In the genomic region with DNA sequence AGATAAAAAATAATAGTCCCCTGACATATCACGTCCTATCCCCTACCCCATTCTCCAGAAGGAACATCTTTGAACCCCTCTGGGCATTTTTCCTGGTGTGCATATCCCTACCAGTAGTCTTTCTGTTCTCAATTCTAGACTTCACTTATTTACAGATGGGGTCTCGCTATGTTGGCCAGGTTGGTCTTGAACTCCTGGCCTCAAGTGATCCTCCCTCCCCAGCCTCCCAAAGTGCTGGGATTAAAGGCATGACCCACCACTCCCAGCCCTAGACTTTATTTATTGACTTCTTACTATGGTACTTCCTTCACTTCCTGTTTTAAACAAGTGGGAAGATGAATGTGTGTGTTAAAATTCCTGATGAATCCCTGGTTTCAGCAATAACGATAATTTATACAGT, we compare ENCODE assay signal across 8 cellular contexts. TPM values are rescaled to one million over a fixed set of nuclear protein-coding genes. Genes with fewer than 3 reads are reported as not detected.
DNase-seq lines count a peak whose midpoint lies in the region; ATAC-seq and TF ChIP-seq lines count a peak whose summit lies in the region.

No MANE protein-coding gene starts in this region.

- H3K4me1 Mint-ChIP-seq in stimulated activated naive CD8-positive, alpha-beta T cell treated with anti-CD3 and anti-CD28 coated beads, Interleukin-15, Interleukin-2, amounts not matched to agents 100 ng/mL and 50 ng/mL, for 24 hours (ENCODE audit: low read depth), result peaks cover 26% of the 10 kb centered on the region
- peaks cover 26% of the 10 kb centered on the region for H3K4me1 Mint-ChIP-seq in brain

- ATAC-seq in stimulated activated naive CD8-positive, alpha-beta T cell treated with anti-CD3 and anti-CD28 coated beads, Interleukin-15, Interleukin-2, amounts not matched to agents 100 U/mL and 50 U/mL, for 24 hours, result no peak
- ATAC-seq in HG02623 (IDR thresholded peaks at IDR 0.05; ENCODE audit: unreplicated experiment), result no peak

- no peaks in the 10 kb centered on the region for H3K9me3 Mint-ChIP-seq in stimulated activated naive CD8-positive, alpha-beta T cell treated with anti-CD3 and anti-CD28 coated beads, Interleukin-15, Interleukin-2, amounts not matched to agents 100 ng/mL and 50 ng/mL, for 24 hours
- peaks cover 0 to 6% (median 0%) of the 10 kb centered on the region in 5 experiments for H3K9me3 Mint-ChIP-seq in brain

- H3K36me3 Mint-ChIP-seq in stimulated activated naive CD8-positive, alpha-beta T cell treated with anti-CD3 and anti-CD28 coated beads, Interleukin-15, Interleukin-2, amounts not matched to agents 100 ng/mL and 50 ng/mL, for 24 hours (ENCODE audit: low read depth), result peaks cover 5% of the 10 kb centered on the region
- peaks cover 5% of the 10 kb centered on the region for H3K36me3 Mint-ChIP-seq in brain

- H3K27me3 ChIP-seq in mucosa of stomach (ENCODE audit: control insufficient read depth, insufficient read depth, low read length), result no peaks in the 10 kb centered on the region

- H3K9ac ChIP-seq in mucosa of stomach (ENCODE audit: low read length), result peak overlapping the region; percentile 87

- peak overlapping the region; percentile 33 for H3K4me3 ChIP-seq in mucosa of stomach (ENCODE audit: low read length)

- no peaks in the 10 kb centered on the region for H3K36me3 ChIP-seq in mucosa of stomach (ENCODE audit: control insufficient read depth, insufficient read depth, low read length)

- no peaks in the 10 kb centered on the region for H3K27me3 Mint-ChIP-seq in stimulated activated naive CD8-positive, alpha-beta T cell treated with anti-CD3 and anti-CD28 coated beads, Interleukin-15, Interleukin-2, amounts not matched to agents 100 ng/mL and 50 ng/mL, for 24 hours
- peaks cover 5% of the 10 kb centered on the region for H3K27me3 Mint-ChIP-seq in brain

- no peaks in the 10 kb centered on the region for H3K4me1 ChIP-seq in mucosa of stomach (ENCODE audit: control insufficient read depth, insufficient read depth, low read length)

- no peaks in the 10 kb centered on the region for H3K9me3 ChIP-seq in mucosa of stomach (ENCODE audit: control insufficient read depth, low read length)

- DNase-seq in stimulated activated naive CD8-positive, alpha-beta T cell treated with anti-CD3 and anti-CD28 coated beads, Interleukin-15, Interleukin-2, amounts not matched to agents 100 U/mL and 50 U/mL, for 24 hours, result no peak
- DNase-seq in superior temporal gyrus (ENCODE audit: extremely low spot score) (no peak), AML-193 (lab: John Stamatoyannopoulos, UW) (no peak), NCI-H1436 treated with DMSO at 0.1 percent for 48 hours (lab: John Stamatoyannopoulos, UW) (no peak)

- peak overlapping the region; percentile 82 for H3K4me3 Mint-ChIP-seq in stimulated activated naive CD8-positive, alpha-beta T cell treated with anti-CD3 and anti-CD28 coated beads, Interleukin-15, Interleukin-2, amounts not matched to agents 100 ng/mL and 50 ng/mL, for 24 hours
- H3K4me3 Mint-ChIP-seq in brain, result peak overlapping the region; percentile 86 to 92 (median 88)

- peak overlapping the region; percentile 79 for H3K27ac Mint-ChIP-seq in stimulated activated naive CD8-positive, alpha-beta T cell treated with anti-CD3 and anti-CD28 coated beads, Interleukin-15, Interleukin-2, amounts not matched to agents 100 ng/mL and 50 ng/mL, for 24 hours
- H3K27ac Mint-ChIP-seq in brain, result peak overlapping the region; percentile 86 to 90 (median 88)

- TF ChIP-seq CTCF in brain (conservative IDR thresholded peaks at IDR 0.05), result no peak

RNA-seq across cellular contexts. Expression of a gene that starts 0.6 kb away (rescaled TPM):
- 23.0 TPM for polyA plus RNA-seq in brain (ENCODE audit: insufficient read depth, low read depth, low replicate concordance)
